Comparison of ENCODE assay signal across 23 cellular contexts in the genomic region with DNA sequence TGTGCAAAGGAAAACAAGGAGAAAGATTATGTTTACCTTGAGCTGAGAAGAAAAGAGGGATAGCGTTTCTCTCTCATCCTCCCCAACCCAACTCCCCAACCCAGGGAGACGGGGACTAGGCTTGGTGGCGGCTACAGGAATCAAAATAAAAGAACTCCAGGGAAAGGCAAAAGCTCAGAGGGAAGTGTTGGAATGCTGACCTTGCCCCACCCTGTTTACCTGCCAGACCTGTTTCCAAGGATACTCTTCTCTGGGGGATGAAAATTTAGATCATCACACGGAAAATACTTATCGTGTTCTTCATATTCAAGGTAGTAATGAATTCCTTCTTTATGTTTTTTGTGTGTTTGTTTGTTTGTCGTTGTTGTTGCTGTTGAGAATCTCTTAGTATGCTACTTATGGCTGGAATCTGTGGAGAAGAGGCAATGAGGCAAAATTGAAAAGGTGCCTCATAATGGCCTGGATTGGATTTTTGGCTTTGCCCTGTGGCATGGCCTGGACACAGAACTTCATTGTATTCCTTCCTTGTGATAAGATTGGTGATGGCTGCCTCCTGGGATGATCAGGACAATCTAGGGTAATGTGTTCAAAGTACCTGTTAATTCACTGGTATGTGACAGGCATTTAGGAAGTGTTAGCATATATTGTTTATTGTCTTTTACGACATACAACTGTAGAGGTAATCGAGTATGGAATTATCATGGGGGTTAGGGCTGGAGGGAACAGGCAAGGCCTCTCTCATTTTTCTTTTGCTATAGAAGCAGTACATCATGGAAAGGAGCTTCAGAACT.
"Had no signal": no experiment of that assay in that cellular context is flagged by ENCODE, and none has a peak within 500 bp of the region (broad histone marks: within the 10 kb centered on the region; RNA-seq: fewer than 3 reads in every experiment).

No MANE protein-coding gene starts in this region.

- H3K9me3 ChIP-seq: ascending aorta, gastrocnemius medialis, neutrophil, pancreas, right lobe of liver, tibial nerve had no signal

- H3K9me3 Mint-ChIP-seq: activated naive CD4-positive, alpha-beta T cell treated with anti-CD3 and anti-CD28 coated beads, Interleukin-2, amount 10 ng/mL, durations not matched to agents 7 days and 5 days; naive B cell; stimulated activated naive B cell treated with anti-CD40 and anti-IgM and Interleukin-4, amounts not matched to agents 10 μg/mL and 1 μg/mL and 100 μg/mL, for 72 hours had no signal

- DNase-seq: activated CD4-positive, alpha-beta T cell treated with anti-CD3 and anti-CD28 coated beads for 1 hour; activated CD8-positive, alpha-beta memory T cell treated with anti-CD3 and anti-CD28 coated beads for 24 hours; activated CD8-positive, alpha-beta memory T cell treated with anti-CD3 and anti-CD28 coated beads, Interleukin-2, amount 50 U/mL, for 48 hours; activated effector memory CD4-positive, alpha-beta T cell treated with Interleukin-2 at 50 U/mL for 16 hours; activated naive CD4-positive, alpha-beta T cell treated with anti-CD3 and anti-CD28 coated beads, Interleukin-2, amount 10 ng/mL, durations not matched to agents 7 days and 5 days; activated T-cell treated with anti-CD3 and anti-CD28 coated beads, Interleukin-2, amount 50 U/mL, for 48 hours; cortex of kidney; gastrocnemius medialis; head of caudate nucleus; mammary epithelial cell; naive B cell; pancreas; right lobe of liver; stimulated activated CD4-positive, alpha-beta T cell treated with anti-CD3 and anti-CD28 coated beads, Interleukin-4, amount 100 ng/mL, for 4 hours; stimulated activated naive B cell treated with anti-CD40 and anti-IgM and Interleukin-4, amounts not matched to agents 10 μg/mL and 1 μg/mL and 100 μg/mL, for 72 hours; substantia nigra; T-helper 2 cell had no signal

- H3K4me1 ChIP-seq: ascending aorta, gastrocnemius medialis, pancreas, right lobe of liver, tibial nerve had no signal

- H3K4me3 Mint-ChIP-seq: activated naive CD4-positive, alpha-beta T cell treated with anti-CD3 and anti-CD28 coated beads, Interleukin-2, amount 10 ng/mL, durations not matched to agents 7 days and 5 days; naive B cell; stimulated activated naive B cell treated with anti-CD40 and anti-IgM and Interleukin-4, amounts not matched to agents 10 μg/mL and 1 μg/mL and 100 μg/mL, for 72 hours had no signal

- H3K27me3 ChIP-seq: ascending aorta, gastrocnemius medialis, pancreas, right lobe of liver, tibial nerve had no signal

- H3K36me3 ChIP-seq: ascending aorta, gastrocnemius medialis, neutrophil, pancreas, tibial nerve had no signal

- H3K4me1 Mint-ChIP-seq: activated naive CD4-positive, alpha-beta T cell treated with anti-CD3 and anti-CD28 coated beads, Interleukin-2, amount 10 ng/mL, durations not matched to agents 7 days and 5 days; naive B cell; stimulated activated naive B cell treated with anti-CD40 and anti-IgM and Interleukin-4, amounts not matched to agents 10 μg/mL and 1 μg/mL and 100 μg/mL, for 72 hours had no signal

- H3K27ac Mint-ChIP-seq: activated naive CD4-positive, alpha-beta T cell treated with anti-CD3 and anti-CD28 coated beads, Interleukin-2, amount 10 ng/mL, durations not matched to agents 7 days and 5 days; stimulated activated naive B cell treated with anti-CD40 and anti-IgM and Interleukin-4, amounts not matched to agents 10 μg/mL and 1 μg/mL and 100 μg/mL, for 72 hours had no signal

- H3K4me3 ChIP-seq: ascending aorta, gastrocnemius medialis, pancreas, right lobe of liver, smooth muscle cell, tibial nerve had no signal

- H3K27ac ChIP-seq: ascending aorta, gastrocnemius medialis, neutrophil, pancreas, right lobe of liver, tibial nerve, VCaP had no signal

- H3K4me2 ChIP-seq: smooth muscle cell had no signal

- H3K36me3 Mint-ChIP-seq: activated naive CD4-positive, alpha-beta T cell treated with anti-CD3 and anti-CD28 coated beads, Interleukin-2, amount 10 ng/mL, durations not matched to agents 7 days and 5 days; naive B cell; stimulated activated naive B cell treated with anti-CD40 and anti-IgM and Interleukin-4, amounts not matched to agents 10 μg/mL and 1 μg/mL and 100 μg/mL, for 72 hours had no signal

- ATAC-seq: gastrocnemius medialis; left lobe of liver; right lobe of liver; stimulated activated naive B cell treated with anti-CD40 and anti-IgM and Interleukin-4, amounts not matched to agents 10 μg/mL and 1 μg/mL and 100 μg/mL, for 72 hours had no signal
